In the genomic region with DNA sequence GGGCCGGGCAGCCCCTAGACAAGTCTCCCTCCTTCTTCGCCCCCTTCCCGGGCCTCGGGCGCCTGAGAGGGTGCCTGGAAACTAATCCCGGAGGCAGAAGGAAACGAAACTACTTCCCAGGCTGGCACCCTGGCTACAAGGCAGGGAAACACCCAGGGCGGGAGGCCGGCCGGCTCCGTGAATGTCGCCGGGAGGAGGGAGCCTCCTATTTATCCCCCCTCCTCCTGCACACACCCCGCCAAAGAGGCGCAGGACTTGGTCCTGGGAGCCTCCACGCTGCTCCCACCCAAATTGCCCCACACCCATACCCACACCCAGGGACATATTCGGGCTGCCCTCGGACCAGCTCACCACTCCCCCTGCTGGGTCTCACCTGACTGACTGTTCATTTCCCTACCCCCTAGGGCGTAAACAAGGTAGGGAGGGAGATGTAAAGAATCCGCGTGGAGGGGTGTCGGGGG, we compare ENCODE assay signal across 8 cellular contexts. TPM values are rescaled to one million over a fixed set of nuclear protein-coding genes. Genes with fewer than 3 reads are reported as not detected.
DNase-seq lines count a peak whose midpoint lies in the region; ATAC-seq, FAIRE-seq and TF ChIP-seq lines count a peak whose summit lies in the region.

A gene with protein sequence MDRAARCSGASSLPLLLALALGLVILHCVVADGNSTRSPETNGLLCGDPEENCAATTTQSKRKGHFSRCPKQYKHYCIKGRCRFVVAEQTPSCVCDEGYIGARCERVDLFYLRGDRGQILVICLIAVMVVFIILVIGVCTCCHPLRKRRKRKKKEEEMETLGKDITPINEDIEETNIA (minus strand): TSS at position 183 of the 461 bp plus-strand sequence. CDS start 198 bp downstream, outside the sequence.

- no peaks in the 10 kb centered on the region for H3F3A ChIP-seq in SK-N-SH (replicated peaks; ENCODE audit: insufficient read depth)

- no peaks in the 10 kb centered on the region for H3K9me3 Mint-ChIP-seq in nephron progenitor cell

- H3K36me3 ChIP-seq in SK-N-SH (replicated peaks in 1 of 2; ENCODE audit: control insufficient read depth in 1 of 2, insufficient read depth in 2 of 2, low read length in 1 of 2): no peaks in the 10 kb centered on the region

- no peak within 1 kb of the TSS for H3K27ac Mint-ChIP-seq in nephron progenitor cell

- no peak for TF ChIP-seq EP300 in SK-N-SH (IDR thresholded peaks at IDR 0.05; ENCODE audit: borderline replicate concordance in 1 of 2, low read depth in 1 of 2, low read length in 1 of 2)

- WGBS in SK-N-SH (ENCODE audit: low lambda C conversion rate): 3% methylated on average over 12 of the region's 22 CpGs

- H3K4me1 Mint-ChIP-seq in nephron progenitor cell: peaks cover 11% of the 10 kb centered on the region

- CTCF ChIA-PET in SK-N-SH (lab: Yijun Ruan, JAX): interaction anchor here (1.5 kb wide), 1 partner anchor 8 kb away, joined by 3 read pairs; no protein-coding TSS in a partner anchor

- H3K9me3 ChIP-seq in SK-N-SH: no peaks in the 10 kb centered on the region

- TF ChIP-seq CTCF in SK-N-SH (IDR thresholded peaks at IDR 0.05) (no peak), fibroblast of pulmonary artery (IDR thresholded peaks at IDR 0.05; ENCODE audit: low read length, missing control alignments) (peak; percentile 38), nephron progenitor cell (IDR thresholded peaks at IDR 0.05) (no peak)

- FAIRE-seq in RCC 7860 (lab: Jason Lieb, UNC): no peak

- H3K27ac ChIP-seq in SK-N-SH (ENCODE audit: low read depth in 2 of 2, low read length in 1 of 2): no peak within 1 kb of the TSS

- H3K4me2 ChIP-seq in SK-N-SH: peak within 1 kb of the TSS; percentile 84

- no peaks in the 10 kb centered on the region for H3K9me2 ChIP-seq in SK-N-SH

- POLR2A ChIA-PET in SK-N-SH (lab: Yijun Ruan, JAX): no interaction called here

- peak within 1 kb of the TSS; percentile 46; the same call in 1 of the 2 replicates for H2AFZ ChIP-seq in SK-N-SH (ENCODE audit: low read depth)

- no peaks in the 10 kb centered on the region for H3K4me1 ChIP-seq in SK-N-SH (ENCODE audit: control insufficient read depth in 1 of 2, insufficient read depth in 2 of 2, low read depth in 1 of 2, low read length in 1 of 2)

- H3K4me3 ChIP-seq in SK-N-SH (ENCODE audit: low read depth in 2 of 2, low read length in 1 of 2) (peak within 1 kb of the TSS; percentile 39 to 57; a peak in 3 of 4 replicates), fibroblast of pulmonary artery (replicated peaks; ENCODE audit: low read depth, low read length) (peak within 1 kb of the TSS; percentile 62)

- no peak for TF ChIP-seq RAD21 in SK-N-SH (IDR thresholded peaks at IDR 0.05; ENCODE audit: low read length)

- H3K27me3 Mint-ChIP-seq in nephron progenitor cell (ENCODE audit: low read depth, poor library complexity): peaks cover 72% of the 10 kb centered on the region

- H3K79me2 ChIP-seq in SK-N-SH (ENCODE audit: insufficient read depth): no peaks in the 10 kb centered on the region

- no peaks in the 10 kb centered on the region for H3K36me3 Mint-ChIP-seq in nephron progenitor cell (ENCODE audit: low read depth)

- DNase-seq in COLO829 (ENCODE audit: low spot score): peak; percentile 28
- peak; percentile 19 for DNase-seq in SK-N-SH
- DNase-seq in fibroblast of pulmonary artery (ENCODE audit: low read depth): peak; percentile 6
- peak; percentile 29 for DNase-seq in nephron progenitor cell
- no peak for DNase-seq in RCC 7860 (ENCODE audit: low spot score)

- ATAC-seq in HG02938 (IDR thresholded peaks at IDR 0.05; ENCODE audit: unreplicated experiment): peak; percentile 31
- no peak for ATAC-seq in GM21515 (IDR thresholded peaks at IDR 0.05; ENCODE audit: unreplicated experiment)
- no peak for ATAC-seq in GM19452 (IDR thresholded peaks at IDR 0.05; ENCODE audit: unreplicated experiment)

- H3K27me3 ChIP-seq in SK-N-SH (ENCODE audit: insufficient read depth): peaks cover 38% of the 10 kb centered on the region; the same call in 1 of the 2 replicates

- no peak within 1 kb of the TSS for H3K9ac ChIP-seq in SK-N-SH

- no peaks in the 10 kb centered on the region for H4K20me1 ChIP-seq in SK-N-SH (ENCODE audit: insufficient read depth)

- peak within 1 kb of the TSS; percentile 85 for H3K4me3 Mint-ChIP-seq in nephron progenitor cell

TF ChIP-seq in SK-N-SH, 30 proteins besides CTCF, POLR2A, EP300 and RAD21:
- TF ChIP-seq MXI1 (IDR thresholded peaks at IDR 0.05; ENCODE audit: low read depth, low read length) (no peak), TAF1 (IDR thresholded peaks at IDR 0.05; ENCODE audit: borderline replicate concordance, low read depth, low read length) (no peak), MEF2A (IDR thresholded peaks at IDR 0.05; ENCODE audit: borderline replicate concordance, low read depth) (no peak), EZH2phosphoT487 (IDR thresholded peaks at IDR 0.05; ENCODE audit: borderline replicate concordance, low read depth) (no peak), TCF12 (IDR thresholded peaks at IDR 0.05) (no peak), RCOR1 (IDR thresholded peaks at IDR 0.05; ENCODE audit: low read length) (no peak), GATA2 (CRISPR knock-in tag; IDR thresholded peaks at IDR 0.05) (no peak), JUND (IDR thresholded peaks at IDR 0.05) (no peak)
- TF ChIP-seq, protein P1, sequence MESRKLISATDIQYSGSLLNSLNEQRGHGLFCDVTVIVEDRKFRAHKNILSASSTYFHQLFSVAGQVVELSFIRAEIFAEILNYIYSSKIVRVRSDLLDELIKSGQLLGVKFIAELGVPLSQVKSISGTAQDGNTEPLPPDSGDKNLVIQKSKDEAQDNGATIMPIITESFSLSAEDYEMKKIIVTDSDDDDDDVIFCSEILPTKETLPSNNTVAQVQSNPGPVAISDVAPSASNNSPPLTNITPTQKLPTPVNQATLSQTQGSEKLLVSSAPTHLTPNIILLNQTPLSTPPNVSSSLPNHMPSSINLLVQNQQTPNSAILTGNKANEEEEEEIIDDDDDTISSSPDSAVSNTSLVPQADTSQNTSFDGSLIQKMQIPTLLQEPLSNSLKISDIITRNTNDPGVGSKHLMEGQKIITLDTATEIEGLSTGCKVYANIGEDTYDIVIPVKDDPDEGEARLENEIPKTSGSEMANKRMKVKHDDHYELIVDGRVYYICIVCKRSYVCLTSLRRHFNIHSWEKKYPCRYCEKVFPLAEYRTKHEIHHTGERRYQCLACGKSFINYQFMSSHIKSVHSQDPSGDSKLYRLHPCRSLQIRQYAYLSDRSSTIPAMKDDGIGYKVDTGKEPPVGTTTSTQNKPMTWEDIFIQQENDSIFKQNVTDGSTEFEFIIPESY (IDR thresholded peaks at IDR 0.05; ENCODE audit: borderline replicate concordance, low read depth): no peak
- TF ChIP-seq, protein P2, sequence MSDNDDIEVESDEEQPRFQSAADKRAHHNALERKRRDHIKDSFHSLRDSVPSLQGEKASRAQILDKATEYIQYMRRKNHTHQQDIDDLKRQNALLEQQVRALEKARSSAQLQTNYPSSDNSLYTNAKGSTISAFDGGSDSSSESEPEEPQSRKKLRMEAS (IDR thresholded peaks at IDR 0.05; ENCODE audit: low read depth): no peak
- TF ChIP-seq, protein P3, sequence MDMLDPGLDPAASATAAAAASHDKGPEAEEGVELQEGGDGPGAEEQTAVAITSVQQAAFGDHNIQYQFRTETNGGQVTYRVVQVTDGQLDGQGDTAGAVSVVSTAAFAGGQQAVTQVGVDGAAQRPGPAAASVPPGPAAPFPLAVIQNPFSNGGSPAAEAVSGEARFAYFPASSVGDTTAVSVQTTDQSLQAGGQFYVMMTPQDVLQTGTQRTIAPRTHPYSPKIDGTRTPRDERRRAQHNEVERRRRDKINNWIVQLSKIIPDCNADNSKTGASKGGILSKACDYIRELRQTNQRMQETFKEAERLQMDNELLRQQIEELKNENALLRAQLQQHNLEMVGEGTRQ (IDR thresholded peaks at IDR 0.05; ENCODE audit: borderline replicate concordance, low read depth, low read length): no peak
TF ChIP-seq in SK-N-SH: peak in this region for 0.

RNA-seq across cellular contexts. Expression of the gene that starts here (rescaled TPM):
- not detected in 2 replicates for polyA plus RNA-seq in SK-N-SH (2012; rRNA removed)
- not detected in 2 replicates for polyA plus RNA-seq in SK-N-SH (2012; cell fraction: cytosol; rRNA removed)
- not detected in 2 replicates for polyA plus RNA-seq in SK-N-SH (2012; cell fraction: nucleus; rRNA removed)

Comparison
In these comparisons a context has a peak if more than half of its experiments do, and no peak if none do; other contexts are left out.
1. Peak in DNase-seq, H3K4me3 ChIP-seq and H3K4me2 ChIP-seq in SK-N-SH; RNA of the gene not detected or under 1 TPM.